In the genomic region with DNA sequence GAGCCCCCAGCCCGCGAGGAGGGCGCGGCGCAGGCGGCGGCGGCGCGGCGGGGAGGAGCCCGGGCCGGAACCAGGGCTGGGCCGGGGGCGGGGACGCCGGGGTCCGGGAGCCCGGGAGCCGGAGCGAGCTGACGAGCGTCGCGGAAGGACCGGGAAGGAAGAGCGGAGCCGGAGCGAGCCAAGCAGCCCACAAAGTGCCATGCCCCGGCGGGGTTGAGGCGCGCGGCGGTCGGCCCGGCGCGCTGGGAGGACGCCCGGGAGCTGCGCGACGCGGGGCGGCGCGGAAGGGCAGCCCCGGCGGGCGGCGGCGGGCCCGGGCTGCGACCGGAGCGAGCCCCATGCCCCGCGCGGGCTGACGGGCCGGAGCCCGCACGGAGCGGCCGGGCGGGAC, we compare ENCODE assay signal across 8 cellular contexts. TPM values are rescaled to one million over a fixed set of nuclear protein-coding genes. Genes with fewer than 3 reads are reported as not detected.
DNase-seq lines count a peak whose midpoint lies in the region; ATAC-seq and TF ChIP-seq lines count a peak whose summit lies in the region.

No MANE protein-coding gene starts in this region.

- H3K4me3 ChIP-seq in AG04450 (ENCODE audit: low read depth, low read length) (peak overlapping the region; percentile 90), SJCRH30 (peak overlapping the region; percentile 70), esophagus muscularis mucosa (peak overlapping the region; percentile 85 to 98 (median 93)), ovary (peak overlapping the region; percentile 95)

- CTCF ChIA-PET in AG04450 (lab: Charles Lee), result no interaction called here

- TF ChIP-seq CTCF in AG04450 (IDR thresholded peaks at IDR 0.05; ENCODE audit: low read depth, low read length), result no peak
- no peak for TF ChIP-seq CTCF in esophagus muscularis mucosa (IDR thresholded peaks at IDR 0.05)
- TF ChIP-seq CTCF in ovary (IDR thresholded peaks at IDR 0.05), result no peak

- TF ChIP-seq POLR2A in esophagus muscularis mucosa (IDR thresholded peaks at IDR 0.05; ENCODE audit: low read depth) (no peak), ovary (IDR thresholded peaks at IDR 0.05) (no peak)

- POLR2A ChIA-PET in AG04450 (lab: Yijun Ruan, JAX), result interaction anchor here (0.6 to 1.1 kb wide), 2 partner anchors 20 to 32 kb away, joined by 4 read pairs; no protein-coding TSS in a partner anchor

- H3K36me3 ChIP-seq in SJCRH30, result peaks cover 6% of the 10 kb centered on the region; the same call in 1 of the 2 replicates
- H3K36me3 ChIP-seq in esophagus muscularis mucosa, result peaks cover 0 to 12% (median 4%) of the 10 kb centered on the region in 4 donors
- no peaks in the 10 kb centered on the region for H3K36me3 ChIP-seq in ovary

- DNase-seq in AG04450 (ENCODE audit: low read depth, low spot score) (no peak), SJCRH30 (peak in 1 of 2 experiments; percentile 34), esophagus muscularis mucosa (ENCODE audit: extremely low spot score) (no peak), ovary (no peak), SK-N-DZ (ENCODE audit: low spot score) (no peak)

- H3K27ac ChIP-seq in AG04450 (ENCODE audit: low read depth, low read length) (no peak overlapping the region), SJCRH30 (no peak overlapping the region), esophagus muscularis mucosa (replicated peaks in 1 of 4) (peak overlapping the region; percentile 85 to 92 (median 88)), ovary (peak overlapping the region; percentile 44 to 75)

- peaks cover 4% of the 10 kb centered on the region for H3K27me3 ChIP-seq in AG04450 (ENCODE audit: control insufficient read depth, insufficient read depth, low read length)
- no peaks in the 10 kb centered on the region for H3K27me3 ChIP-seq in SJCRH30
- H3K27me3 ChIP-seq in esophagus muscularis mucosa, result peaks cover 0 to 4% (median 0%) of the 10 kb centered on the region in 4 donors
- H3K27me3 ChIP-seq in ovary, result no peaks in the 10 kb centered on the region

- H3K9me3 ChIP-seq in AG04450 (ENCODE audit: control insufficient read depth, insufficient read depth, low read length), result peaks cover 4% of the 10 kb centered on the region; the same call in 1 of the 2 replicates
- H3K9me3 ChIP-seq in SJCRH30 (replicated peaks), result no peaks in the 10 kb centered on the region
- no peaks in the 10 kb centered on the region for H3K9me3 ChIP-seq in esophagus muscularis mucosa
- no peaks in the 10 kb centered on the region for H3K9me3 ChIP-seq in ovary

- TF ChIP-seq EP300 in esophagus muscularis mucosa (IDR thresholded peaks at IDR 0.05) (no peak), ovary (IDR thresholded peaks at IDR 0.05) (no peak)

- H3K4me1 ChIP-seq in SJCRH30, result no peaks in the 10 kb centered on the region; the same call in 1 of the 2 replicates
- peaks cover 40 to 60% (median 50%) of the 10 kb centered on the region in 4 donors for H3K4me1 ChIP-seq in esophagus muscularis mucosa
- H3K4me1 ChIP-seq in ovary (ENCODE audit: insufficient read depth), result peaks cover 2% of the 10 kb centered on the region

- no CpG with 5 or more reads among the region's 67 CpGs for WGBS in esophagus muscularis mucosa
- 0 to 1% (median 0%) methylated on average over 15 to 67 of the region's 67 CpGs for WGBS in ovary, 3 donors

- intact Hi-C loops in esophagus muscularis mucosa (cut with DNase I) (loop anchor here (2.0 to 5.0 kb wide), 2 partner anchors 44 to 122 kb away; no protein-coding TSS in a partner anchor), ovary (cut with DNase I) (no loop called here)

- peak; percentile 30 for ATAC-seq in GM18858 (IDR thresholded peaks at IDR 0.05; ENCODE audit: unreplicated experiment)
- peak; percentile 17 for ATAC-seq in HG02981 (IDR thresholded peaks at IDR 0.05; ENCODE audit: unreplicated experiment)
- no peak for ATAC-seq in HG03378 (IDR thresholded peaks at IDR 0.05; ENCODE audit: unreplicated experiment)

RNA-seq across cellular contexts. Expression of gene FOXP4, which starts 0.3 kb away (rescaled TPM):
- polyA plus RNA-seq in AG04450 (2011; rRNA removed), result 1.9 and 3.1 TPM in 2 replicates
- polyA minus RNA-seq in AG04450 (2011; rRNA and poly(A)+ RNA removed), result 3.9 and 5.2 TPM in 2 replicates
- 9.2 and 10.3 TPM in 2 replicates for total RNA-seq in SJCRH30 (2014; rRNA removed; shearing (Covaris generic))
- 10 to 100 TPM; 10.8 to 30.7 (median 17.7) TPM for total RNA-seq in esophagus muscularis mucosa
- total RNA-seq in ovary, result 10 to 100 TPM in 5 of 7 donors, 1 to 10 TPM in 2; 4.8 to 37.4 (median 22.3) TPM
- 10 to 100 TPM in 1 of 2 donors, 1 to 10 TPM in 1; 2.3 to 13.3 TPM for polyA plus RNA-seq in ovary
- polyA plus RNA-seq in SK-N-DZ (2014; cell fraction: cytosol; rRNA removed), result 5.3 and 8.4 TPM in 2 replicates
- polyA plus RNA-seq in SK-N-DZ (2014; cell fraction: nucleus; rRNA removed), result 2.2 and 3.9 TPM in 2 replicates

Comparison
In these comparisons a context has a peak if more than half of its experiments do, and no peak if none do; other contexts are left out.
1. H3K27ac ChIP-seq: peak in esophagus muscularis mucosa (4 of 4) and ovary (2 of 2); none in AG04450 (single experiment) and SJCRH30 (single experiment).
2. Peak in every context shown above with its lines, with median percentiles within 50 percentile points of each other: H3K4me3 ChIP-seq.